In the genomic region with DNA sequence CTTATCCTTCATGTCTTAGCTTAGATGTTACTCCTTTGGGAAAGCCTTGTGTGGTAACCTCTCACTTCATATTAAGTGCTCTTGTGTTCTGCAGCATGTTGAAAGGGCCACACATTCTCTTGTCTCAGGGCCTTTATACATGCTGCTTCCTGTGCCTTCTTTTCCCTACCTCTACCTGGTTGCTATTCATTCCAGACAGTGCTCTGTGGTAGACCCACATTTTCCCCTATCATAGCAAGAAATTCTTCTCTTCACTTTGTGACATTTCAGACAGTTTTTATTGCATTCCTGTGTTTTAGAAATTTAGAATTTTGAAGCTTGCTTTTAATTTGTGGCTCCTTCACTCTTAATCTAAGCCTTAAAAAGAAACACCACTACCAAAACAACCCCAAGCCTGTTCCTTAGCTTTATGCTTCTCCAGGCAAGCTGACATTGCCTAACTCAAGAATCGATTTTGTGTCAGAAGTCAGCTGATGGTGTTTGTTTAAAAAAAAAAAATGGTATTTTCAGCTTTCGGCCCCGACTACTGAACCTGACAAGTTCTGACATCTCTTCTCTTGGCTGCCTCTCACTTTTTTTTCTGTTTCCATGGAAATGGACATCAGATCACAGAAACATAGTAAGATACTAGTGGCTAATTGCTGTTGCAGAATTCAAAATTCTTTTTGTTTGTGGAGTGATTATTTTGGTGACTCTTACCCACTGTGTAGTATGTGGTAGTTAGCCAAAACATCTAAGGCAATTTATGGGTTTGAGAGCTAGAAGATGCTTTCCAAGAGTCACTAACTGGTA, we compare ENCODE assay signal across 1 cellular context.
A peak's percentile ranks its signal among the peaks of the same experiment; 100 is the strongest.
TF ChIP-seq lines count a peak whose summit lies in the region.

No MANE protein-coding gene starts in this region.

TF ChIP-seq in HepG2, 621 proteins besides CTCF, POLR2A, EP300 and RAD21 (continued from another document and continues in another):
- TF ChIP-seq, protein P1, sequence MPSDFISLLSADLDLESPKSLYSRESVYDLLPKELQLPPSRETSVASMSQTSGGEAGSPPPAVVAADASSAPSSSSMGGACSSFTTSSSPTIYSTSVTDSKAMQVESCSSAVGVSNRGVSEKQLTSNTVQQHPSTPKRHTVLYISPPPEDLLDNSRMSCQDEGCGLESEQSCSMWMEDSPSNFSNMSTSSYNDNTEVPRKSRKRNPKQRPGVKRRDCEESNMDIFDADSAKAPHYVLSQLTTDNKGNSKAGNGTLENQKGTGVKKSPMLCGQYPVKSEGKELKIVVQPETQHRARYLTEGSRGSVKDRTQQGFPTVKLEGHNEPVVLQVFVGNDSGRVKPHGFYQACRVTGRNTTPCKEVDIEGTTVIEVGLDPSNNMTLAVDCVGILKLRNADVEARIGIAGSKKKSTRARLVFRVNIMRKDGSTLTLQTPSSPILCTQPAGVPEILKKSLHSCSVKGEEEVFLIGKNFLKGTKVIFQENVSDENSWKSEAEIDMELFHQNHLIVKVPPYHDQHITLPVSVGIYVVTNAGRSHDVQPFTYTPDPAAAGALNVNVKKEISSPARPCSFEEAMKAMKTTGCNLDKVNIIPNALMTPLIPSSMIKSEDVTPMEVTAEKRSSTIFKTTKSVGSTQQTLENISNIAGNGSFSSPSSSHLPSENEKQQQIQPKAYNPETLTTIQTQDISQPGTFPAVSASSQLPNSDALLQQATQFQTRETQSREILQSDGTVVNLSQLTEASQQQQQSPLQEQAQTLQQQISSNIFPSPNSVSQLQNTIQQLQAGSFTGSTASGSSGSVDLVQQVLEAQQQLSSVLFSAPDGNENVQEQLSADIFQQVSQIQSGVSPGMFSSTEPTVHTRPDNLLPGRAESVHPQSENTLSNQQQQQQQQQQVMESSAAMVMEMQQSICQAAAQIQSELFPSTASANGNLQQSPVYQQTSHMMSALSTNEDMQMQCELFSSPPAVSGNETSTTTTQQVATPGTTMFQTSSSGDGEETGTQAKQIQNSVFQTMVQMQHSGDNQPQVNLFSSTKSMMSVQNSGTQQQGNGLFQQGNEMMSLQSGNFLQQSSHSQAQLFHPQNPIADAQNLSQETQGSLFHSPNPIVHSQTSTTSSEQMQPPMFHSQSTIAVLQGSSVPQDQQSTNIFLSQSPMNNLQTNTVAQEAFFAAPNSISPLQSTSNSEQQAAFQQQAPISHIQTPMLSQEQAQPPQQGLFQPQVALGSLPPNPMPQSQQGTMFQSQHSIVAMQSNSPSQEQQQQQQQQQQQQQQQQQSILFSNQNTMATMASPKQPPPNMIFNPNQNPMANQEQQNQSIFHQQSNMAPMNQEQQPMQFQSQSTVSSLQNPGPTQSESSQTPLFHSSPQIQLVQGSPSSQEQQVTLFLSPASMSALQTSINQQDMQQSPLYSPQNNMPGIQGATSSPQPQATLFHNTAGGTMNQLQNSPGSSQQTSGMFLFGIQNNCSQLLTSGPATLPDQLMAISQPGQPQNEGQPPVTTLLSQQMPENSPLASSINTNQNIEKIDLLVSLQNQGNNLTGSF (CRISPR knock-in tag; IDR thresholded peaks at IDR 0.05) = no peak
- TF ChIP-seq SNRNP70 (IDR thresholded peaks at IDR 0.05; ENCODE audit: low read depth, low read length) (no peak), ZNF317 (CRISPR knock-in tag; IDR thresholded peaks at IDR 0.05) (peak; percentile 50; the same call in 1 of the 2 replicates), ZSCAN12 (CRISPR knock-in tag; IDR thresholded peaks at IDR 0.05) (no peak), ZNF546 (CRISPR knock-in tag; conservative IDR thresholded peaks at IDR 0.05) (no peak), ZNF224 (CRISPR knock-in tag; IDR thresholded peaks at IDR 0.05) (no peak), TEAD2 (CRISPR knock-in tag; IDR thresholded peaks at IDR 0.05) (no peak), MED8 (CRISPR knock-in tag; IDR thresholded peaks at IDR 0.05; ENCODE audit: insufficient replicate concordance) (no peak), DNMT3B (CRISPR knock-in tag; conservative IDR thresholded peaks at IDR 0.05) (no peak; the same call in 1 of the 2 replicates), CREM (IDR thresholded peaks at IDR 0.05) (peak; percentile 75), CREM (CRISPR knock-in tag; IDR thresholded peaks at IDR 0.05) (no peak), NFYC (CRISPR knock-in tag; IDR thresholded peaks at IDR 0.05) (no peak), CC2D1A (CRISPR knock-in tag; IDR thresholded peaks at IDR 0.05) (no peak), NBN (conservative IDR thresholded peaks at IDR 0.05) (no peak), NONO (IDR thresholded peaks at IDR 0.05) (no peak), NONO (CRISPR knock-in tag; conservative IDR thresholded peaks at IDR 0.05) (peak; percentile 94), ELF1 (CRISPR knock-in tag; IDR thresholded peaks at IDR 0.05) (peak; percentile 58; the same call in 1 of the 2 replicates), TOPORS (CRISPR knock-in tag; IDR thresholded peaks at IDR 0.05) (peak; percentile 91), BRD4 (CRISPR knock-in tag; IDR thresholded peaks at IDR 0.05) (no peak), ZNF772 (CRISPR knock-in tag; IDR thresholded peaks at IDR 0.05) (peak; percentile 39; the same call in 1 of the 2 replicates), BORCS8-MEF2B (CRISPR knock-in tag; IDR thresholded peaks at IDR 0.05) (no peak), CHD4 (IDR thresholded peaks at IDR 0.05; ENCODE audit: borderline replicate concordance, low read length) (no peak), ZNF850 (CRISPR knock-in tag; conservative IDR thresholded peaks at IDR 0.05) (no peak), TGIF2 (CRISPR knock-in tag; IDR thresholded peaks at IDR 0.05) (peak; percentile 100), ZNF549 (CRISPR knock-in tag; IDR thresholded peaks at IDR 0.05) (no peak), RBFOX2 (IDR thresholded peaks at IDR 0.05; ENCODE audit: low read depth, low read length) (no peak), ATAD3A (CRISPR knock-in tag; IDR thresholded peaks at IDR 0.05) (no peak), MIXL1 (CRISPR knock-in tag; IDR thresholded peaks at IDR 0.05) (peak; percentile 98), KDM2A (CRISPR knock-in tag; IDR thresholded peaks at IDR 0.05; ENCODE audit: borderline replicate concordance, low read depth) (no peak), ZNF431 (CRISPR knock-in tag; IDR thresholded peaks at IDR 0.05; ENCODE audit: borderline replicate concordance, low read depth) (no peak; the same call in 1 of the 2 replicates), PLRG1 (conservative IDR thresholded peaks at IDR 0.05) (no peak), ZNF143 (CRISPR knock-in tag; IDR thresholded peaks at IDR 0.05) (no peak), TSC22D2 (CRISPR knock-in tag; IDR thresholded peaks at IDR 0.05; ENCODE audit: borderline replicate concordance) (0 out of 2 replicates have a peak, but pooled peaks have one; percentile 9)
- TF ChIP-seq, protein P2, sequence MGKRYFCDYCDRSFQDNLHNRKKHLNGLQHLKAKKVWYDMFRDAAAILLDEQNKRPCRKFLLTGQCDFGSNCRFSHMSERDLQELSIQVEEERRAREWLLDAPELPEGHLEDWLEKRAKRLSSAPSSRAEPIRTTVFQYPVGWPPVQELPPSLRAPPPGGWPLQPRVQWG (CRISPR knock-in tag; IDR thresholded peaks at IDR 0.05; ENCODE audit: borderline replicate concordance, low read depth) = no peak
- TF ChIP-seq, protein P3, sequence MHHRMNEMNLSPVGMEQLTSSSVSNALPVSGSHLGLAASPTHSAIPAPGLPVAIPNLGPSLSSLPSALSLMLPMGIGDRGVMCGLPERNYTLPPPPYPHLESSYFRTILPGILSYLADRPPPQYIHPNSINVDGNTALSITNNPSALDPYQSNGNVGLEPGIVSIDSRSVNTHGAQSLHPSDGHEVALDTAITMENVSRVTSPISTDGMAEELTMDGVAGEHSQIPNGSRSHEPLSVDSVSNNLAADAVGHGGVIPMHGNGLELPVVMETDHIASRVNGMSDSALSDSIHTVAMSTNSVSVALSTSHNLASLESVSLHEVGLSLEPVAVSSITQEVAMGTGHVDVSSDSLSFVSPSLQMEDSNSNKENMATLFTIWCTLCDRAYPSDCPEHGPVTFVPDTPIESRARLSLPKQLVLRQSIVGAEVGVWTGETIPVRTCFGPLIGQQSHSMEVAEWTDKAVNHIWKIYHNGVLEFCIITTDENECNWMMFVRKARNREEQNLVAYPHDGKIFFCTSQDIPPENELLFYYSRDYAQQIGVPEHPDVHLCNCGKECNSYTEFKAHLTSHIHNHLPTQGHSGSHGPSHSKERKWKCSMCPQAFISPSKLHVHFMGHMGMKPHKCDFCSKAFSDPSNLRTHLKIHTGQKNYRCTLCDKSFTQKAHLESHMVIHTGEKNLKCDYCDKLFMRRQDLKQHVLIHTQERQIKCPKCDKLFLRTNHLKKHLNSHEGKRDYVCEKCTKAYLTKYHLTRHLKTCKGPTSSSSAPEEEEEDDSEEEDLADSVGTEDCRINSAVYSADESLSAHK (CRISPR knock-in tag; IDR thresholded peaks at IDR 0.05; ENCODE audit: borderline replicate concordance) = no peak
- TF ChIP-seq, protein P4, sequence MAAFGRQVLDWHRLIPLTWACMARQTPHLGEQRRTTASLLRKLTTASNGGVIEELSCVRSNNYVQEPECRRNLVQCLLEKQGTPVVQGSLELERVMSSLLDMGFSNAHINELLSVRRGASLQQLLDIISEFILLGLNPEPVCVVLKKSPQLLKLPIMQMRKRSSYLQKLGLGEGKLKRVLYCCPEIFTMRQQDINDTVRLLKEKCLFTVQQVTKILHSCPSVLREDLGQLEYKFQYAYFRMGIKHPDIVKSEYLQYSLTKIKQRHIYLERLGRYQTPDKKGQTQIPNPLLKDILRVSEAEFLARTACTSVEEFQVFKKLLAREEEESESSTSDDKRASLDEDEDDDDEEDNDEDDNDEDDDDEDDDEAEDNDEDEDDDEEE (CRISPR knock-in tag; IDR thresholded peaks at IDR 0.05) = no peak
- TF ChIP-seq, protein P5, sequence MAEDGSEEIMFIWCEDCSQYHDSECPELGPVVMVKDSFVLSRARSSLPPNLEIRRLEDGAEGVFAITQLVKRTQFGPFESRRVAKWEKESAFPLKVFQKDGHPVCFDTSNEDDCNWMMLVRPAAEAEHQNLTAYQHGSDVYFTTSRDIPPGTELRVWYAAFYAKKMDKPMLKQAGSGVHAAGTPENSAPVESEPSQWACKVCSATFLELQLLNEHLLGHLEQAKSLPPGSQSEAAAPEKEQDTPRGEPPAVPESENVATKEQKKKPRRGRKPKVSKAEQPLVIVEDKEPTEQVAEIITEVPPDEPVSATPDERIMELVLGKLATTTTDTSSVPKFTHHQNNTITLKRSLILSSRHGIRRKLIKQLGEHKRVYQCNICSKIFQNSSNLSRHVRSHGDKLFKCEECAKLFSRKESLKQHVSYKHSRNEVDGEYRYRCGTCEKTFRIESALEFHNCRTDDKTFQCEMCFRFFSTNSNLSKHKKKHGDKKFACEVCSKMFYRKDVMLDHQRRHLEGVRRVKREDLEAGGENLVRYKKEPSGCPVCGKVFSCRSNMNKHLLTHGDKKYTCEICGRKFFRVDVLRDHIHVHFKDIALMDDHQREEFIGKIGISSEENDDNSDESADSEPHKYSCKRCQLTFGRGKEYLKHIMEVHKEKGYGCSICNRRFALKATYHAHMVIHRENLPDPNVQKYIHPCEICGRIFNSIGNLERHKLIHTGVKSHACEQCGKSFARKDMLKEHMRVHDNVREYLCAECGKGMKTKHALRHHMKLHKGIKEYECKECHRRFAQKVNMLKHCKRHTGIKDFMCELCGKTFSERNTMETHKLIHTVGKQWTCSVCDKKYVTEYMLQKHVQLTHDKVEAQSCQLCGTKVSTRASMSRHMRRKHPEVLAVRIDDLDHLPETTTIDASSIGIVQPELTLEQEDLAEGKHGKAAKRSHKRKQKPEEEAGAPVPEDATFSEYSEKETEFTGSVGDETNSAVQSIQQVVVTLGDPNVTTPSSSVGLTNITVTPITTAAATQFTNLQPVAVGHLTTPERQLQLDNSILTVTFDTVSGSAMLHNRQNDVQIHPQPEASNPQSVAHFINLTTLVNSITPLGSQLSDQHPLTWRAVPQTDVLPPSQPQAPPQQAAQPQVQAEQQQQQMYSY (CRISPR knock-in tag; IDR thresholded peaks at IDR 0.05) = no peak
- TF ChIP-seq, protein P6, sequence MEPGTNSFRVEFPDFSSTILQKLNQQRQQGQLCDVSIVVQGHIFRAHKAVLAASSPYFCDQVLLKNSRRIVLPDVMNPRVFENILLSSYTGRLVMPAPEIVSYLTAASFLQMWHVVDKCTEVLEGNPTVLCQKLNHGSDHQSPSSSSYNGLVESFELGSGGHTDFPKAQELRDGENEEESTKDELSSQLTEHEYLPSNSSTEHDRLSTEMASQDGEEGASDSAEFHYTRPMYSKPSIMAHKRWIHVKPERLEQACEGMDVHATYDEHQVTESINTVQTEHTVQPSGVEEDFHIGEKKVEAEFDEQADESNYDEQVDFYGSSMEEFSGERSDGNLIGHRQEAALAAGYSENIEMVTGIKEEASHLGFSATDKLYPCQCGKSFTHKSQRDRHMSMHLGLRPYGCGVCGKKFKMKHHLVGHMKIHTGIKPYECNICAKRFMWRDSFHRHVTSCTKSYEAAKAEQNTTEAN (CRISPR knock-in tag; conservative IDR thresholded peaks at IDR 0.05) = no peak
- TF ChIP-seq, protein P7, sequence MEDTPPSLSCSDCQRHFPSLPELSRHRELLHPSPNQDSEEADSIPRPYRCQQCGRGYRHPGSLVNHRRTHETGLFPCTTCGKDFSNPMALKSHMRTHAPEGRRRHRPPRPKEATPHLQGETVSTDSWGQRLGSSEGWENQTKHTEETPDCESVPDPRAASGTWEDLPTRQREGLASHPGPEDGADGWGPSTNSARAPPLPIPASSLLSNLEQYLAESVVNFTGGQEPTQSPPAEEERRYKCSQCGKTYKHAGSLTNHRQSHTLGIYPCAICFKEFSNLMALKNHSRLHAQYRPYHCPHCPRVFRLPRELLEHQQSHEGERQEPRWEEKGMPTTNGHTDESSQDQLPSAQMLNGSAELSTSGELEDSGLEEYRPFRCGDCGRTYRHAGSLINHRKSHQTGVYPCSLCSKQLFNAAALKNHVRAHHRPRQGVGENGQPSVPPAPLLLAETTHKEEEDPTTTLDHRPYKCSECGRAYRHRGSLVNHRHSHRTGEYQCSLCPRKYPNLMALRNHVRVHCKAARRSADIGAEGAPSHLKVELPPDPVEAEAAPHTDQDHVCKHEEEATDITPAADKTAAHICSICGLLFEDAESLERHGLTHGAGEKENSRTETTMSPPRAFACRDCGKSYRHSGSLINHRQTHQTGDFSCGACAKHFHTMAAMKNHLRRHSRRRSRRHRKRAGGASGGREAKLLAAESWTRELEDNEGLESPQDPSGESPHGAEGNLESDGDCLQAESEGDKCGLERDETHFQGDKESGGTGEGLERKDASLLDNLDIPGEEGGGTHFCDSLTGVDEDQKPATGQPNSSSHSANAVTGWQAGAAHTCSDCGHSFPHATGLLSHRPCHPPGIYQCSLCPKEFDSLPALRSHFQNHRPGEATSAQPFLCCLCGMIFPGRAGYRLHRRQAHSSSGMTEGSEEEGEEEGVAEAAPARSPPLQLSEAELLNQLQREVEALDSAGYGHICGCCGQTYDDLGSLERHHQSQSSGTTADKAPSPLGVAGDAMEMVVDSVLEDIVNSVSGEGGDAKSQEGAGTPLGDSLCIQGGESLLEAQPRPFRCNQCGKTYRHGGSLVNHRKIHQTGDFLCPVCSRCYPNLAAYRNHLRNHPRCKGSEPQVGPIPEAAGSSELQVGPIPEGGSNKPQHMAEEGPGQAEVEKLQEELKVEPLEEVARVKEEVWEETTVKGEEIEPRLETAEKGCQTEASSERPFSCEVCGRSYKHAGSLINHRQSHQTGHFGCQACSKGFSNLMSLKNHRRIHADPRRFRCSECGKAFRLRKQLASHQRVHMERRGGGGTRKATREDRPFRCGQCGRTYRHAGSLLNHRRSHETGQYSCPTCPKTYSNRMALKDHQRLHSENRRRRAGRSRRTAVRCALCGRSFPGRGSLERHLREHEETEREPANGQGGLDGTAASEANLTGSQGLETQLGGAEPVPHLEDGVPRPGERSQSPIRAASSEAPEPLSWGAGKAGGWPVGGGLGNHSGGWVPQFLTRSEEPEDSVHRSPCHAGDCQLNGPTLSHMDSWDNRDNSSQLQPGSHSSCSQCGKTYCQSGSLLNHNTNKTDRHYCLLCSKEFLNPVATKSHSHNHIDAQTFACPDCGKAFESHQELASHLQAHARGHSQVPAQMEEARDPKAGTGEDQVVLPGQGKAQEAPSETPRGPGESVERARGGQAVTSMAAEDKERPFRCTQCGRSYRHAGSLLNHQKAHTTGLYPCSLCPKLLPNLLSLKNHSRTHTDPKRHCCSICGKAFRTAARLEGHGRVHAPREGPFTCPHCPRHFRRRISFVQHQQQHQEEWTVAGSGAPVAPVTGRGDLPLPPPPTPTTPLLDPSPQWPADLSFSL (CRISPR knock-in tag; IDR thresholded peaks at IDR 0.05) = no peak
